In the genomic region with DNA sequence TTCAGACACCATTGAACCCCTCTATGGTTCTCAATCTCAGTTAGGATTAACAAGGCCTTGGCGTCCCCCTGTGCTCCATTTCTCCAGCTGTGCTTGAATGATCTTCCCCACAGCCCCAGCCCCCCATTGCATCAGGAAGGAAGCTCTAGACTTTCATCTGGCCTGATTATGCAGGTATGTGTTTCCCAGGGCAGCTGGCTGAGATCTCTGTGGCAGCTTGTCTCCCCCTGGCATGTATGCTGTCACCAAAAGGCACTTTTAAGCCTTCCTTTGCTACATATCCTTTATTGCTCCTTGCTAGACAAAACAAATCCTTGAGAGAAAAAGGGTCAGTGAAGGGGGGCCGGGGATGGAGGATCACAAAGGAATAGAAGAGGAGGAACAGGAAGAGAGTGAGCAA, we compare ENCODE assay signal across 35 cellular contexts.
DNase-seq lines count a peak whose midpoint lies in the region; ATAC-seq and TF ChIP-seq lines count a peak whose summit lies in the region.
"Had no signal": no experiment of that assay in that cellular context is flagged by ENCODE, and none has a peak within 500 bp of the region (broad histone marks: within the 10 kb centered on the region; RNA-seq: fewer than 3 reads in every experiment).

No MANE protein-coding gene starts in this region.

- H3F3A ChIP-seq in GM23248 (ENCODE audit: insufficient read depth) = no peaks in the 10 kb centered on the region

- peaks cover 28% of the 10 kb centered on the region for H3K4me1 Mint-ChIP-seq in Caco-2 (ENCODE audit: low read depth, unreplicated experiment)
- peaks cover 66% of the 10 kb centered on the region for H3K4me1 Mint-ChIP-seq in WTC11
- peaks cover 29% of the 10 kb centered on the region for H3K4me1 Mint-ChIP-seq in neural crest cell
- H3K4me1 Mint-ChIP-seq: activated naive CD4-positive, alpha-beta T cell treated with anti-CD3 and anti-CD28 coated beads, Interleukin-2, amount 10 ng/mL, durations not matched to agents 7 days and 5 days; memory B cell had no signal

- H3K4me1 ChIP-seq in Caco-2 (peaks cover 37% of the 10 kb centered on the region), iPS-18a (ENCODE audit: control insufficient read depth, low read depth, low read length) (peaks cover 19% of the 10 kb centered on the region), GM23248 (ENCODE audit: insufficient read depth) (no peaks in the 10 kb centered on the region)
- H3K4me1 ChIP-seq: A549, BE2C, esophagus muscularis mucosa, foreskin keratinocyte, heart right ventricle, SJSA1 had no signal

- peaks cover 4% of the 10 kb centered on the region; the same call in 1 of the 2 replicates for H3K9me2 ChIP-seq in GM23248 (ENCODE audit: insufficient read depth)

- H3K27me3 ChIP-seq in Caco-2 (replicated peaks; ENCODE audit: control insufficient read depth, insufficient read depth, low read length) = no peaks in the 10 kb centered on the region
- no peaks in the 10 kb centered on the region for H3K27me3 ChIP-seq in iPS-18a (ENCODE audit: control insufficient read depth, insufficient read depth, low read length)
- H3K27me3 ChIP-seq in GM23248 (replicated peaks; ENCODE audit: insufficient read depth) = 0 out of 2 replicates have a peak, but pooled peaks cover 5% of the 10 kb centered on the region
- H3K27me3 ChIP-seq: BE2C, esophagus muscularis mucosa, foreskin keratinocyte, heart right ventricle, ovary, SJSA1 had no signal

- H3K4me3 ChIP-seq in Caco-2 (ENCODE audit: low read depth, low read length) (no peak overlapping the region), iPS-18a (ENCODE audit: low read length) (no peak overlapping the region), GM23248 (no peak overlapping the region)
- H3K4me3 ChIP-seq: A549, esophagus muscularis mucosa, HAP-1, heart right ventricle, K562, ovary, SJSA1 had no signal

- H3K36me3 ChIP-seq in Caco-2 (ENCODE audit: control insufficient read depth, insufficient read depth, low read length) (no peaks in the 10 kb centered on the region), iPS-18a (ENCODE audit: control insufficient read depth, low read depth, low read length) (no peaks in the 10 kb centered on the region), GM23248 (ENCODE audit: low read depth) (no peaks in the 10 kb centered on the region)
- H3K36me3 ChIP-seq: BE2C, esophagus muscularis mucosa, HAP-1, heart right ventricle, ovary, SJSA1 had no signal

- H3K9ac ChIP-seq in iPS-18a (ENCODE audit: low read length) (no peak overlapping the region), GM23248 (no peak overlapping the region)

- in situ Hi-C loops in GM23248 (cut with MboI) = no loop called here

- intact Hi-C loops in Caco-2 (cut with micrococcal nuclease; ENCODE audit: unreplicated experiment) = loop anchor here (10.0 kb wide), 1 partner anchor 171 kb away; no protein-coding TSS in a partner anchor
- intact Hi-C loops in left colon (cut with DNase I, micrococcal nuclease) = no loop called here

- peak; percentile 88 for ATAC-seq in WTC11
- ATAC-seq in left colon = no peak
- ATAC-seq: A549; activated CD4-positive, CD25-positive, alpha-beta regulatory T cell treated with anti-CD3 and anti-CD28 coated beads, Interleukin-2, amount 50 U/mL, for 24 hours; effector memory CD8-positive, alpha-beta T cell; foreskin keratinocyte; heart right ventricle; K562 had no signal

- no peaks in the 10 kb centered on the region for H3K79me2 ChIP-seq in GM23248 (ENCODE audit: insufficient read depth)

- WGBS in GM23248 (ENCODE audit: low coverage in 1 of 2, low lambda C conversion rate in 2 of 2, missing lambda C conversion rate in 2 of 2), 2 experiments = 13 to 33% methylated on average over 2 of the region's 2 CpGs

- no peaks in the 10 kb centered on the region for H4K20me1 ChIP-seq in GM23248 (ENCODE audit: insufficient read depth)

- no peaks in the 10 kb centered on the region for H3K9me3 ChIP-seq in Caco-2
- peaks cover 7% of the 10 kb centered on the region for H3K9me3 ChIP-seq in iPS-18a (ENCODE audit: control insufficient read depth, low read depth, low read length)
- H3K9me3 ChIP-seq in GM23248 (ENCODE audit: low read depth) = no peaks in the 10 kb centered on the region
- H3K9me3 ChIP-seq: A549, BE2C, esophagus muscularis mucosa, HAP-1, heart right ventricle, ovary had no signal

- H3K4me2 ChIP-seq in GM23248 (ENCODE audit: unreplicated experiment) = no peak overlapping the region
- H3K4me2 ChIP-seq: A549 had no signal

- H3K4me3 Mint-ChIP-seq in Caco-2 (ENCODE audit: unreplicated experiment) (no peak overlapping the region), WTC11 (peak overlapping the region; percentile 30), neural crest cell (no peak overlapping the region)
- H3K4me3 Mint-ChIP-seq: activated naive CD4-positive, alpha-beta T cell treated with anti-CD3 and anti-CD28 coated beads, Interleukin-2, amount 10 ng/mL, durations not matched to agents 7 days and 5 days; activated T-helper 1 cell treated with anti-CD3 and anti-CD28 coated beads, Interleukin-12 subunit alpha, Interleukin-12 subunit beta, Interleukin-2, Interleukin-4 antibody, amounts not matched to agents 30 ng/mL and 10 ng/mL and 1 ng/mL, durations not matched to agents 14 hours and 24 hours and 36 hours; effector memory CD8-positive, alpha-beta T cell; memory B cell; T-helper 1 cell treated with Interleukin-12 subunit alpha and Interleukin-12 subunit beta and Interleukin-4 antibody, amounts not matched to agents 30 μg/mL and 1 μg/mL, for 36 hours had no signal

- H3K27ac Mint-ChIP-seq in Caco-2 (ENCODE audit: unreplicated experiment) (peak overlapping the region; percentile 76), WTC11 (peak overlapping the region; percentile 96), neural crest cell (ENCODE audit: unreplicated experiment) (peak overlapping the region; percentile 60)
- H3K27ac Mint-ChIP-seq: activated naive CD4-positive, alpha-beta T cell treated with anti-CD3 and anti-CD28 coated beads, Interleukin-2, amount 10 ng/mL, durations not matched to agents 7 days and 5 days; activated T-helper 1 cell treated with anti-CD3 and anti-CD28 coated beads, Interleukin-12 subunit alpha, Interleukin-12 subunit beta, Interleukin-2, Interleukin-4 antibody, amounts not matched to agents 30 ng/mL and 10 ng/mL and 1 ng/mL, durations not matched to agents 14 hours and 24 hours and 36 hours; effector memory CD8-positive, alpha-beta T cell; memory B cell; T-helper 1 cell treated with Interleukin-12 subunit alpha and Interleukin-12 subunit beta and Interleukin-4 antibody, amounts not matched to agents 30 μg/mL and 1 μg/mL, for 36 hours had no signal

- no peak for TF ChIP-seq CTCF in Caco-2 (IDR thresholded peaks at IDR 0.05; ENCODE audit: insufficient read depth in 1 of 2, low read depth in 1 of 2, low read length in 1 of 2, severe bottlenecking in 1 of 2, unreplicated experiment in 1 of 2)
- TF ChIP-seq CTCF in WTC11 (IDR thresholded peaks at IDR 0.05) = no peak
- no peak for TF ChIP-seq CTCF in neural crest cell (conservative IDR thresholded peaks at IDR 0.05)

- H3K36me3 Mint-ChIP-seq in Caco-2 (ENCODE audit: insufficient read depth, unreplicated experiment) (no peaks in the 10 kb centered on the region), WTC11 (peaks cover 17% of the 10 kb centered on the region; the same call in 1 of the 2 replicates), neural crest cell (ENCODE audit: low read depth) (no peaks in the 10 kb centered on the region)
- H3K36me3 Mint-ChIP-seq: activated naive CD4-positive, alpha-beta T cell treated with anti-CD3 and anti-CD28 coated beads, Interleukin-2, amount 10 ng/mL, durations not matched to agents 7 days and 5 days; memory B cell had no signal

- POLR2A ChIA-PET in Caco-2 (lab: Charles Lee) = no interaction called here
- POLR2A ChIA-PET in WTC11 (lab: Charles Lee) = no interaction called here

- H3K27ac ChIP-seq in iPS-18a (ENCODE audit: low read length) = peak overlapping the region; percentile 49
- H3K27ac ChIP-seq in GM23248 = no peak overlapping the region
- H3K27ac ChIP-seq: A549, esophagus muscularis mucosa, foreskin keratinocyte, heart right ventricle, ovary, SJSA1 had no signal

- DNase-seq in Caco-2 (no peak), WTC11 (ENCODE audit: low spot score) (peak; percentile 73), neural crest cell (ENCODE audit: low read depth, low spot score) (no peak), left colon (no peak), HT-29 (ENCODE audit: low spot score) (no peak), NCI-H2029 (lab: John Stamatoyannopoulos, UW) (no peak), GM23248 (no peak)
- DNase-seq: activated CD4-positive, alpha-beta T cell treated with anti-CD3 and anti-CD28 coated beads, Interleukin-2, amount 50 U/mL, for 48 hours; activated CD8-positive, alpha-beta memory T cell treated with anti-CD3 and anti-CD28 coated beads, Interleukin-2, amount 50 U/mL, for 4 hours; activated naive CD4-positive, alpha-beta T cell treated with anti-CD3 and anti-CD28 coated beads, Interleukin-2, amount 10 ng/mL, durations not matched to agents 7 days and 5 days; amniotic stem cell; BE2C; DMS53; effector memory CD8-positive, alpha-beta T cell; heart right ventricle; kidney glomerular epithelial cell; NCI-H1092 treated with DMSO at 0.1 percent for 48 hours; NCI-H2081 treated with DMSO at 0.1 percent for 48 hours; NCI-H446; NCI-H774; ovary; RPMI8226; stimulated activated CD4-positive, alpha-beta T cell treated with anti-CD3 and anti-CD28 coated beads, Interleukin-2, amount 100 ng/mL, for 48 hours; trophoblast cell had no signal

- H2AFZ ChIP-seq in GM23248 = no peak overlapping the region

- H3K9me3 Mint-ChIP-seq in Caco-2 (ENCODE audit: unreplicated experiment) (peaks cover 10% of the 10 kb centered on the region), WTC11 (peaks cover 19% of the 10 kb centered on the region), neural crest cell (no peaks in the 10 kb centered on the region)
- H3K9me3 Mint-ChIP-seq: activated T-helper 1 cell treated with anti-CD3 and anti-CD28 coated beads, Interleukin-12 subunit alpha, Interleukin-12 subunit beta, Interleukin-2, Interleukin-4 antibody, amounts not matched to agents 30 ng/mL and 10 ng/mL and 1 ng/mL, durations not matched to agents 14 hours and 24 hours and 36 hours; memory B cell had no signal

- H3K27me3 Mint-ChIP-seq in Caco-2 (ENCODE audit: insufficient read depth, unreplicated experiment) = no peaks in the 10 kb centered on the region
- H3K27me3 Mint-ChIP-seq in WTC11 (ENCODE audit: low read depth) = no peaks in the 10 kb centered on the region; the same call in 1 of the 2 replicates
- no peaks in the 10 kb centered on the region for H3K27me3 Mint-ChIP-seq in neural crest cell (ENCODE audit: low read depth)
- H3K27me3 Mint-ChIP-seq: activated naive CD4-positive, alpha-beta T cell treated with anti-CD3 and anti-CD28 coated beads, Interleukin-2, amount 10 ng/mL, durations not matched to agents 7 days and 5 days; effector memory CD8-positive, alpha-beta T cell; memory B cell had no signal

- CTCF ChIA-PET in Caco-2 (lab: Charles Lee) (no interaction called here), WTC11 (lab: Charles Lee) (interaction anchor here (0.8 to 1.2 kb wide), 2 partner anchors 39 to 505 kb away, joined by 3 read pairs; no protein-coding TSS in a partner anchor)

- BruUV-seq in Caco-2 (replicated peaks; lab: Mats Ljungman, UMichigan) = no TSS peak
